Comparison of ENCODE assay signal across 11 cellular contexts in genomic region chr16:57285379-57285778, GRCh38. TPM values are rescaled to one million over a fixed set of nuclear protein-coding genes. Genes with fewer than 3 reads are reported as not detected.
DNase-seq lines count a peak whose midpoint lies in the region; ATAC-seq and TF ChIP-seq lines count a peak whose summit lies in the region.
"Had no signal": no experiment of that assay in that cellular context is flagged by ENCODE, and none has a peak within 500 bp of the region (broad histone marks: within the 10 kb centered on the region; RNA-seq: fewer than 3 reads in every experiment).

No MANE protein-coding gene starts in this region.

- H3K4me1 ChIP-seq in KMS-11 (ENCODE audit: low read depth, poor library complexity, severe bottlenecking) (peaks cover 12% of the 10 kb centered on the region), uterus (peaks cover 0 to 8% of the 10 kb centered on the region in 2 donors)

- H3K79me2 ChIP-seq in KMS-11 (ENCODE audit: insufficient read depth, low read depth) = no peaks in the 10 kb centered on the region

- no peak overlapping the region for H3K9ac ChIP-seq in KMS-11

- H3K9me3 ChIP-seq in uterus = no peaks in the 10 kb centered on the region
- H3K9me3 ChIP-seq: esophagus muscularis mucosa, mucosa of descending colon had no signal

- H3K36me3 ChIP-seq in KMS-11 (ENCODE audit: insufficient read depth) (no peaks in the 10 kb centered on the region), uterus (no peaks in the 10 kb centered on the region)
- H3K36me3 ChIP-seq: esophagus muscularis mucosa had no signal

- intact Hi-C loops in activated CD4-positive, alpha-beta T cell treated with anti-CD3 and anti-CD28 coated beads, Interleukin-2, amount 10 ng/mL, durations not matched to agents 24 days and 14 days (cut with micrococcal nuclease) = loop anchor here (2.0 to 10.0 kb wide), 2 partner anchors 41 to 101 kb away; partner anchors contain the start of genes ARL2BP, PSME3IP1 and RSPRY1
- intact Hi-C loops in dorsolateral prefrontal cortex (cut with DNase I) (loop anchor here in 1 of 2 donors (2.0 kb wide), 1 partner anchor 23 kb away; no protein-coding TSS in a partner anchor), uterus (cut with DNase I; ENCODE audit: low total_unique reads) (no loop called here)

- no peaks in the 10 kb centered on the region for H4K20me1 ChIP-seq in KMS-11 (ENCODE audit: insufficient read depth)

- peak overlapping the region; percentile 54 for H3K4me2 ChIP-seq in KMS-11

- no peak for ATAC-seq in HG03342 (IDR thresholded peaks at IDR 0.05; ENCODE audit: unreplicated experiment)
- no peak for ATAC-seq in GM18907 (IDR thresholded peaks at IDR 0.05; ENCODE audit: unreplicated experiment)

- no peak for DNase-seq in activated CD4-positive, alpha-beta T cell treated with anti-CD3 and anti-CD28 coated beads, Interleukin-2, amount 10 ng/mL, durations not matched to agents 24 days and 14 days
- no peak for DNase-seq in activated CD4-positive, alpha-beta T cell treated with anti-CD3 and anti-CD28 coated beads, Interleukin-2, amount 50 U/mL, for 1 hour
- DNase-seq in dorsolateral prefrontal cortex = no peak
- no peak for DNase-seq in osteocyte (ENCODE audit: extremely low spot score, unreplicated experiment)
- DNase-seq in uterus = no peak
- DNase-seq: mucosa of descending colon had no signal

- no peak for TF ChIP-seq POLR2A in uterus (IDR thresholded peaks at IDR 0.05)

- TF ChIP-seq CTCF in KMS-11 (conservative IDR thresholded peaks at IDR 0.05; ENCODE audit: low read depth, low read length) = no peak
- TF ChIP-seq CTCF in dorsolateral prefrontal cortex (IDR thresholded peaks at IDR 0.05 in 54 of 56, conservative IDR thresholded peaks at IDR 0.05 in 2 of 56; ENCODE audit: low read depth in 1 of 56, partially characterized antibody in 56 of 56) = no peak
- TF ChIP-seq CTCF in osteocyte (IDR thresholded peaks at IDR 0.05) = no peak
- no peak for TF ChIP-seq CTCF in uterus (IDR thresholded peaks at IDR 0.05)

- H3K36me3 Mint-ChIP-seq in activated CD4-positive, alpha-beta T cell treated with anti-CD3 and anti-CD28 coated beads, Interleukin-2, amount 10 ng/mL, durations not matched to agents 24 days and 14 days (ENCODE audit: low read depth) = no peaks in the 10 kb centered on the region
- no peaks in the 10 kb centered on the region for H3K36me3 Mint-ChIP-seq in osteocyte (ENCODE audit: unreplicated experiment)

- H3K4me3 ChIP-seq in KMS-11 (IDR thresholded peaks at IDR 0.05; ENCODE audit: insufficient read depth, low read depth, low read length) = no peak overlapping the region
- peak overlapping the region in 30 of 59 donors; percentile 59 to 93 (median 78) for H3K4me3 ChIP-seq in dorsolateral prefrontal cortex
- H3K4me3 ChIP-seq in uterus = no peak overlapping the region

- no peak overlapping the region for H2AFZ ChIP-seq in KMS-11 (ENCODE audit: low read depth)

- H3K27ac Mint-ChIP-seq in activated CD4-positive, alpha-beta T cell treated with anti-CD3 and anti-CD28 coated beads, Interleukin-2, amount 10 ng/mL, durations not matched to agents 24 days and 14 days = no peak overlapping the region
- H3K27ac Mint-ChIP-seq in osteocyte (ENCODE audit: unreplicated experiment) = no peak overlapping the region

- no peaks in the 10 kb centered on the region for H3K9me3 Mint-ChIP-seq in activated CD4-positive, alpha-beta T cell treated with anti-CD3 and anti-CD28 coated beads, Interleukin-2, amount 10 ng/mL, durations not matched to agents 24 days and 14 days
- H3K9me3 Mint-ChIP-seq in osteocyte (ENCODE audit: unreplicated experiment) = no peaks in the 10 kb centered on the region

- H3K4me1 Mint-ChIP-seq in activated CD4-positive, alpha-beta T cell treated with anti-CD3 and anti-CD28 coated beads, Interleukin-2, amount 10 ng/mL, durations not matched to agents 24 days and 14 days = peaks cover 25% of the 10 kb centered on the region
- H3K4me1 Mint-ChIP-seq in osteocyte (ENCODE audit: unreplicated experiment) = peaks cover 12% of the 10 kb centered on the region

- peaks cover 34% of the 10 kb centered on the region for H3K27me3 Mint-ChIP-seq in activated CD4-positive, alpha-beta T cell treated with anti-CD3 and anti-CD28 coated beads, Interleukin-2, amount 10 ng/mL, durations not matched to agents 24 days and 14 days
- H3K27me3 Mint-ChIP-seq in osteocyte (ENCODE audit: unreplicated experiment) = peaks cover 3% of the 10 kb centered on the region

- H3K27ac ChIP-seq in KMS-11 = no peak overlapping the region
- peak overlapping the region in 54 of 59 donors; percentile 33 to 99 (median 95) for H3K27ac ChIP-seq in dorsolateral prefrontal cortex
- no peak overlapping the region for H3K27ac ChIP-seq in uterus
- H3K27ac ChIP-seq: GM23248 had no signal

- H3K4me3 Mint-ChIP-seq in activated CD4-positive, alpha-beta T cell treated with anti-CD3 and anti-CD28 coated beads, Interleukin-2, amount 10 ng/mL, durations not matched to agents 24 days and 14 days = peak overlapping the region; percentile 77
- H3K4me3 Mint-ChIP-seq in osteocyte (ENCODE audit: unreplicated experiment) = peak overlapping the region; percentile 65

- H3K27me3 ChIP-seq in KMS-11 (ENCODE audit: insufficient read depth, low read depth) (peaks cover 6% of the 10 kb centered on the region; the same call in 1 of the 2 replicates), dorsolateral prefrontal cortex (peaks cover 0 to 17% (median 3%) of the 10 kb centered on the region in 45 donors), uterus (no peaks in the 10 kb centered on the region)

RNA-seq across cellular contexts. Expression of gene PLLP, which starts 0.9 kb away (rescaled TPM):
- not detected in 2 replicates for total RNA-seq in activated CD4-positive, alpha-beta T cell treated with anti-CD3 and anti-CD28 coated beads, Interleukin-2, amount 10 ng/mL, durations not matched to agents 24 days and 14 days
- total RNA-seq in dorsolateral prefrontal cortex (100 to 1,000 TPM in 55 of 120 experiments, 10 to 100 TPM in 65; 20.8 to 459 (median 91.3) TPM), osteocyte (0.30 and 1.2 TPM in 2 replicates), uterus (10 to 100 TPM in 1 of 4 donors, 1 to 10 TPM in 2, not detected in 1; 2.6 to 19.1 (median 6.2) TPM)
- total RNA-seq: GM23248 had no signal

RNA-seq across cellular contexts. Expression of gene ARL2BP, which starts 40.3 kb away (rescaled TPM):
- total RNA-seq in activated CD4-positive, alpha-beta T cell treated with anti-CD3 and anti-CD28 coated beads, Interleukin-2, amount 10 ng/mL, durations not matched to agents 24 days and 14 days = 24.9 and 26.7 TPM in 2 replicates
- total RNA-seq in dorsolateral prefrontal cortex (10 to 100 TPM; 36.8 to 68.6 (median 51.1) TPM), osteocyte (61.8 and 67.4 TPM in 2 replicates), uterus (100 to 1,000 TPM in 1 of 4 donors, 10 to 100 TPM in 3; 40.9 to 110 (median 57.8) TPM)

Comparison
In these comparisons a context has a peak if more than half of its experiments do, and no peak if none do; other contexts are left out.
1. H3K27ac ChIP-seq: peak in dorsolateral prefrontal cortex (54 of 59); none in KMS-11 (single experiment) and uterus (0 of 2).
2. H3K4me3 ChIP-seq: peak in dorsolateral prefrontal cortex (30 of 59); none in KMS-11 (single experiment) and uterus (0 of 2).